8 cellular contexts compared by ENCODE assay signal in genomic region chr9:90894956-90895687, GRCh38.
DNase-seq lines count a peak whose midpoint lies in the region; ATAC-seq, FAIRE-seq and TF ChIP-seq lines count a peak whose summit lies in the region.

No MANE protein-coding gene starts in this region.

- H3K27ac Mint-ChIP-seq in CD4-positive, alpha-beta memory T cell = no peak overlapping the region

- H3K36me3 Mint-ChIP-seq in CD4-positive, alpha-beta memory T cell = no peaks in the 10 kb centered on the region

- no peak overlapping the region for H3K4me2 ChIP-seq in A549

- H3K4me3 ChIP-seq in A549 (no peak overlapping the region), GM12875 (ENCODE audit: low read depth, low read length) (no peak overlapping the region)
- H3K4me3 ChIP-seq in CD4-positive, alpha-beta memory T cell (ENCODE audit: low read length in 2 of 2) = no peak overlapping the region

- no peak overlapping the region for H3K27ac ChIP-seq in A549
- H3K27ac ChIP-seq in CD4-positive, alpha-beta memory T cell (ENCODE audit: low read depth, low read length) = no peak overlapping the region

- POLR2A ChIA-PET in A549 (lab: Yijun Ruan, JAX) = no interaction called here
- POLR2A ChIA-PET in CD4-positive, alpha-beta memory T cell (lab: Charles Lee; ENCODE audit: partially characterized antibody) = no interaction called here

- in situ Hi-C loops in SK-MEL-5 (cut with HindIII; ENCODE audit: low pct_unique_long_range_greater_than_20kb, low sequenced_read_pairs) = no loop called here

- no peaks in the 10 kb centered on the region for H3K27me3 ChIP-seq in CD4-positive, alpha-beta memory T cell (ENCODE audit: insufficient read depth, low read length)

- CTCF ChIA-PET in A549 (lab: Yijun Ruan, JAX) = interaction anchor here (1.0 to 2.9 kb wide), 6 partner anchors 20 to 831 kb away, joined by 3 to 15 read pairs (median 6); no protein-coding TSS in a partner anchor
- CTCF ChIA-PET in CD4-positive, alpha-beta memory T cell (lab: Charles Lee; ENCODE audit: partially characterized antibody) = no interaction called here

- no peak for TF ChIP-seq EP300 in A549 (IDR thresholded peaks at IDR 0.05)

- intact Hi-C loops in CD4-positive, alpha-beta memory T cell (cut with micrococcal nuclease) = no loop called here

- peak; percentile 22 to 48 for DNase-seq in A549 (ENCODE audit: low read depth in 1 of 2, low spot score in 1 of 2)
- DNase-seq in SK-MEL-5 (ENCODE audit: low read depth, low spot score) = peak; percentile 65
- peak; percentile 27 for DNase-seq in iris pigment epithelial cell (ENCODE audit: low read depth)
- DNase-seq in hypothalamus (lab: John Stamatoyannopoulos, UW) = no peak
- DNase-seq in DMS79 (lab: John Stamatoyannopoulos, UW) = no peak
- no peak for DNase-seq in CD4-positive, alpha-beta memory T cell
- no peak for DNase-seq in NCI-H2107 treated with DMSO at 0.1 percent for 48 hours (lab: John Stamatoyannopoulos, UW; ENCODE audit: unreplicated experiment)

- no peak for FAIRE-seq in A549 (lab: Jason Lieb, UNC)

- H3K9me3 Mint-ChIP-seq in CD4-positive, alpha-beta memory T cell = no peaks in the 10 kb centered on the region

- H3K9me3 ChIP-seq in A549 = no peaks in the 10 kb centered on the region
- H3K9me3 ChIP-seq in CD4-positive, alpha-beta memory T cell (ENCODE audit: control insufficient read depth in 1 of 2, low read length in 2 of 2) = no peaks in the 10 kb centered on the region

- TF ChIP-seq RAD21 in A549 (conservative IDR thresholded peaks at IDR 0.05 in 1 of 2, IDR thresholded peaks at IDR 0.05 in 1 of 2) = peak; percentile 27 to 29; a peak in 2 of 5 replicates

- peak; percentile 53 for TF ChIP-seq CTCF in A549 (IDR thresholded peaks at IDR 0.05)
- peak; percentile 77 for TF ChIP-seq CTCF in GM12875 (IDR thresholded peaks at IDR 0.05; ENCODE audit: borderline replicate concordance, insufficient read depth, low read depth, low read length)

- no peak overlapping the region for H3K4me3 Mint-ChIP-seq in CD4-positive, alpha-beta memory T cell

- ATAC-seq in A549 = peak; percentile 63 to 86; a peak in 5 of 6 replicates

- H3K36me3 ChIP-seq in CD4-positive, alpha-beta memory T cell (ENCODE audit: insufficient read depth, low read length) = no peaks in the 10 kb centered on the region

- no peaks in the 10 kb centered on the region for H3K4me1 Mint-ChIP-seq in CD4-positive, alpha-beta memory T cell

- peaks cover 8% of the 10 kb centered on the region in 2 donors for H3K27me3 Mint-ChIP-seq in CD4-positive, alpha-beta memory T cell

- 56% methylated on average over 16 of the region's 16 CpGs for WGBS in A549 (ENCODE audit: missing lambda C conversion rate)

- no peaks in the 10 kb centered on the region for H3K4me1 ChIP-seq in A549
- no peaks in the 10 kb centered on the region for H3K4me1 ChIP-seq in CD4-positive, alpha-beta memory T cell (ENCODE audit: insufficient read depth, low read length)

- no peak for TF ChIP-seq POLR2A in A549 (IDR thresholded peaks at IDR 0.05; ENCODE audit: low read length)

TF ChIP-seq in A549, 52 proteins besides CTCF, POLR2A, EP300 and RAD21:
- TF ChIP-seq SMC3 (IDR thresholded peaks at IDR 0.05) (peak; percentile 37; the same call in 2 of the 3 replicates), HDAC2 (IDR thresholded peaks at IDR 0.05) (no peak)

Comparison
In these comparisons a context has a peak if more than half of its experiments do, and no peak if none do; other contexts are left out.
1. DNase-seq: peak in A549 (2 of 2), SK-MEL-5 (single experiment) and iris pigment epithelial cell (single experiment); none in hypothalamus (0 of 51), DMS79 (single experiment), CD4-positive, alpha-beta memory T cell (0 of 5) and NCI-H2107 treated with DMSO at 0.1 percent for 48 hours (single experiment).